In the genomic region with DNA sequence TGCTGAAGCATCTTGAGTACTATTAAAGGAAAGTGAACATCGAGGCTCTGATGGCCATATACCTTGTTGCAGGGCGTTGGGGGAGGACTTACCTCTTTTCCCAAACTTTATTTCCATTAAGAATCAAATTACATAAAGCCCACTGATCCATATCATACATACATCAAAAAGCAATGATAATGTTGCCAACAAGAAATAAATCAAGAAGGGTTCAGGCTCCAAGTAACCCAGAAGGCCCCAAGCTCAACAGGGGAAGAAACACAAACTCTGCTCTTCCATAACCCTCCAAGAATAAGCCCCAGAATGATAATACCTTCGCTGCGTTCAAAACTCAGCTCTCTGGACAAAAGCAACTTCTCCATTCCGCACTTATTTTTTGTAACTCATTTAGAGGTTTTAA, we compare ENCODE assay signal across 2 cellular contexts.
TF ChIP-seq lines count a peak whose summit lies in the region.

No MANE protein-coding gene starts in this region.

TF ChIP-seq in SK-N-SH, 30 proteins besides CTCF, POLR2A, EP300 and RAD21 (continued from another document):
- TF ChIP-seq, protein P1, sequence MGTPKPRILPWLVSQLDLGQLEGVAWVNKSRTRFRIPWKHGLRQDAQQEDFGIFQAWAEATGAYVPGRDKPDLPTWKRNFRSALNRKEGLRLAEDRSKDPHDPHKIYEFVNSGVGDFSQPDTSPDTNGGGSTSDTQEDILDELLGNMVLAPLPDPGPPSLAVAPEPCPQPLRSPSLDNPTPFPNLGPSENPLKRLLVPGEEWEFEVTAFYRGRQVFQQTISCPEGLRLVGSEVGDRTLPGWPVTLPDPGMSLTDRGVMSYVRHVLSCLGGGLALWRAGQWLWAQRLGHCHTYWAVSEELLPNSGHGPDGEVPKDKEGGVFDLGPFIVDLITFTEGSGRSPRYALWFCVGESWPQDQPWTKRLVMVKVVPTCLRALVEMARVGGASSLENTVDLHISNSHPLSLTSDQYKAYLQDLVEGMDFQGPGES (IDR thresholded peaks at IDR 0.05; ENCODE audit: low read depth, low read length) = no peak
- TF ChIP-seq, protein P2, sequence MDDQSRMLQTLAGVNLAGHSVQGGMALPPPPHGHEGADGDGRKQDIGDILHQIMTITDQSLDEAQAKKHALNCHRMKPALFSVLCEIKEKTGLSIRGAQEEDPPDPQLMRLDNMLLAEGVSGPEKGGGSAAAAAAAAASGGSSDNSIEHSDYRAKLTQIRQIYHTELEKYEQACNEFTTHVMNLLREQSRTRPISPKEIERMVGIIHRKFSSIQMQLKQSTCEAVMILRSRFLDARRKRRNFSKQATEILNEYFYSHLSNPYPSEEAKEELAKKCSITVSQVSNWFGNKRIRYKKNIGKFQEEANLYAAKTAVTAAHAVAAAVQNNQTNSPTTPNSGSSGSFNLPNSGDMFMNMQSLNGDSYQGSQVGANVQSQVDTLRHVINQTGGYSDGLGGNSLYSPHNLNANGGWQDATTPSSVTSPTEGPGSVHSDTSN (IDR thresholded peaks at IDR 0.05) = no peak
- TF ChIP-seq RCOR1 (IDR thresholded peaks at IDR 0.05; ENCODE audit: low read length) (no peak), ELF1 (IDR thresholded peaks at IDR 0.05) (no peak), RXRA (IDR thresholded peaks at IDR 0.05; ENCODE audit: borderline replicate concordance, low read depth) (no peak), TEAD4 (IDR thresholded peaks at IDR 0.05; ENCODE audit: borderline replicate concordance, insufficient read depth) (no peak), SIN3A (IDR thresholded peaks at IDR 0.05; ENCODE audit: borderline replicate concordance, low read depth, low read length) (no peak), FOSL2 (IDR thresholded peaks at IDR 0.05; ENCODE audit: borderline replicate concordance, low read depth) (no peak), GABPA (IDR thresholded peaks at IDR 0.05; ENCODE audit: low read depth) (no peak), SMC3 (IDR thresholded peaks at IDR 0.05; ENCODE audit: low read depth, low read length) (no peak), GATA2 (CRISPR knock-in tag; IDR thresholded peaks at IDR 0.05) (no peak), FOXJ3 (CRISPR knock-in tag; IDR thresholded peaks at IDR 0.05) (no peak)
- TF ChIP-seq, protein P3, sequence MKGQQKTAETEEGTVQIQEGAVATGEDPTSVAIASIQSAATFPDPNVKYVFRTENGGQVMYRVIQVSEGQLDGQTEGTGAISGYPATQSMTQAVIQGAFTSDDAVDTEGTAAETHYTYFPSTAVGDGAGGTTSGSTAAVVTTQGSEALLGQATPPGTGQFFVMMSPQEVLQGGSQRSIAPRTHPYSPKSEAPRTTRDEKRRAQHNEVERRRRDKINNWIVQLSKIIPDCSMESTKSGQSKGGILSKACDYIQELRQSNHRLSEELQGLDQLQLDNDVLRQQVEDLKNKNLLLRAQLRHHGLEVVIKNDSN (IDR thresholded peaks at IDR 0.05; ENCODE audit: borderline replicate concordance, low read depth) = no peak

TF ChIP-seq in SK-N-SH treated with all-trans-retinoic acid at 6 μM for 48 hours, 23 proteins besides CTCF, POLR2A, EP300 and RAD21 (continued from another document):
- TF ChIP-seq, protein P4, sequence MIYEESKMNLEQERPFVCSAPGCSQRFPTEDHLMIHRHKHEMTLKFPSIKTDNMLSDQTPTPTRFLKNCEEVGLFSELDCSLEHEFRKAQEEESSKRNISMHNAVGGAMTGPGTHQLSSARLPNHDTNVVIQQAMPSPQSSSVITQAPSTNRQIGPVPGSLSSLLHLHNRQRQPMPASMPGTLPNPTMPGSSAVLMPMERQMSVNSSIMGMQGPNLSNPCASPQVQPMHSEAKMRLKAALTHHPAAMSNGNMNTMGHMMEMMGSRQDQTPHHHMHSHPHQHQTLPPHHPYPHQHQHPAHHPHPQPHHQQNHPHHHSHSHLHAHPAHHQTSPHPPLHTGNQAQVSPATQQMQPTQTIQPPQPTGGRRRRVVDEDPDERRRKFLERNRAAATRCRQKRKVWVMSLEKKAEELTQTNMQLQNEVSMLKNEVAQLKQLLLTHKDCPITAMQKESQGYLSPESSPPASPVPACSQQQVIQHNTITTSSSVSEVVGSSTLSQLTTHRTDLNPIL (CRISPR knock-in tag; IDR thresholded peaks at IDR 0.05; ENCODE audit: low read depth) = no peak
- TF ChIP-seq, protein P5, sequence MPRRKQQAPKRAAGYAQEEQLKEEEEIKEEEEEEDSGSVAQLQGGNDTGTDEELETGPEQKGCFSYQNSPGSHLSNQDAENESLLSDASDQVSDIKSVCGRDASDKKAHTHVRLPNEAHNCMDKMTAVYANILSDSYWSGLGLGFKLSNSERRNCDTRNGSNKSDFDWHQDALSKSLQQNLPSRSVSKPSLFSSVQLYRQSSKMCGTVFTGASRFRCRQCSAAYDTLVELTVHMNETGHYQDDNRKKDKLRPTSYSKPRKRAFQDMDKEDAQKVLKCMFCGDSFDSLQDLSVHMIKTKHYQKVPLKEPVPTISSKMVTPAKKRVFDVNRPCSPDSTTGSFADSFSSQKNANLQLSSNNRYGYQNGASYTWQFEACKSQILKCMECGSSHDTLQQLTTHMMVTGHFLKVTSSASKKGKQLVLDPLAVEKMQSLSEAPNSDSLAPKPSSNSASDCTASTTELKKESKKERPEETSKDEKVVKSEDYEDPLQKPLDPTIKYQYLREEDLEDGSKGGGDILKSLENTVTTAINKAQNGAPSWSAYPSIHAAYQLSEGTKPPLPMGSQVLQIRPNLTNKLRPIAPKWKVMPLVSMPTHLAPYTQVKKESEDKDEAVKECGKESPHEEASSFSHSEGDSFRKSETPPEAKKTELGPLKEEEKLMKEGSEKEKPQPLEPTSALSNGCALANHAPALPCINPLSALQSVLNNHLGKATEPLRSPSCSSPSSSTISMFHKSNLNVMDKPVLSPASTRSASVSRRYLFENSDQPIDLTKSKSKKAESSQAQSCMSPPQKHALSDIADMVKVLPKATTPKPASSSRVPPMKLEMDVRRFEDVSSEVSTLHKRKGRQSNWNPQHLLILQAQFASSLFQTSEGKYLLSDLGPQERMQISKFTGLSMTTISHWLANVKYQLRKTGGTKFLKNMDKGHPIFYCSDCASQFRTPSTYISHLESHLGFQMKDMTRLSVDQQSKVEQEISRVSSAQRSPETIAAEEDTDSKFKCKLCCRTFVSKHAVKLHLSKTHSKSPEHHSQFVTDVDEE (CRISPR knock-in tag; IDR thresholded peaks at IDR 0.05) = no peak
- TF ChIP-seq TOX (CRISPR knock-in tag; IDR thresholded peaks at IDR 0.05; ENCODE audit: borderline replicate concordance) (no peak), ARNTL (CRISPR knock-in tag; IDR thresholded peaks at IDR 0.05; ENCODE audit: borderline replicate concordance, low read depth) (no peak), GLIS3 (CRISPR knock-in tag; IDR thresholded peaks at IDR 0.05) (no peak), ZFP30 (CRISPR knock-in tag; IDR thresholded peaks at IDR 0.05) (no peak), ISL1 (CRISPR knock-in tag; IDR thresholded peaks at IDR 0.05) (no peak), OSR1 (CRISPR knock-in tag; IDR thresholded peaks at IDR 0.05) (no peak), ZC3H10 (CRISPR knock-in tag; IDR thresholded peaks at IDR 0.05) (no peak), CSDC2 (CRISPR knock-in tag; IDR thresholded peaks at IDR 0.05) (no peak), TCF4 (CRISPR knock-in tag; IDR thresholded peaks at IDR 0.05; ENCODE audit: borderline replicate concordance) (no peak)
- TF ChIP-seq, protein P6, sequence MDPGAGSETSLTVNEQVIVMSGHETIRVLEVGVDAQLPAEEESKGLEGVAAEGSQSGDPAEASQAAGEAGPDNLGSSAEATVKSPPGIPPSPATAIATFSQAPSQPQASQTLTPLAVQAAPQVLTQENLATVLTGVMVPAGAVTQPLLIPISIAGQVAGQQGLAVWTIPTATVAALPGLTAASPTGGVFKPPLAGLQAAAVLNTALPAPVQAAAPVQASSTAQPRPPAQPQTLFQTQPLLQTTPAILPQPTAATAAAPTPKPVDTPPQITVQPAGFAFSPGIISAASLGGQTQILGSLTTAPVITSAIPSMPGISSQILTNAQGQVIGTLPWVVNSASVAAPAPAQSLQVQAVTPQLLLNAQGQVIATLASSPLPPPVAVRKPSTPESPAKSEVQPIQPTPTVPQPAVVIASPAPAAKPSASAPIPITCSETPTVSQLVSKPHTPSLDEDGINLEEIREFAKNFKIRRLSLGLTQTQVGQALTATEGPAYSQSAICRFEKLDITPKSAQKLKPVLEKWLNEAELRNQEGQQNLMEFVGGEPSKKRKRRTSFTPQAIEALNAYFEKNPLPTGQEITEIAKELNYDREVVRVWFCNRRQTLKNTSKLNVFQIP (CRISPR knock-in tag; IDR thresholded peaks at IDR 0.05; ENCODE audit: borderline replicate concordance, low read depth) = no peak
